ENCODE assay signal across 10 cellular contexts in the genomic region with DNA sequence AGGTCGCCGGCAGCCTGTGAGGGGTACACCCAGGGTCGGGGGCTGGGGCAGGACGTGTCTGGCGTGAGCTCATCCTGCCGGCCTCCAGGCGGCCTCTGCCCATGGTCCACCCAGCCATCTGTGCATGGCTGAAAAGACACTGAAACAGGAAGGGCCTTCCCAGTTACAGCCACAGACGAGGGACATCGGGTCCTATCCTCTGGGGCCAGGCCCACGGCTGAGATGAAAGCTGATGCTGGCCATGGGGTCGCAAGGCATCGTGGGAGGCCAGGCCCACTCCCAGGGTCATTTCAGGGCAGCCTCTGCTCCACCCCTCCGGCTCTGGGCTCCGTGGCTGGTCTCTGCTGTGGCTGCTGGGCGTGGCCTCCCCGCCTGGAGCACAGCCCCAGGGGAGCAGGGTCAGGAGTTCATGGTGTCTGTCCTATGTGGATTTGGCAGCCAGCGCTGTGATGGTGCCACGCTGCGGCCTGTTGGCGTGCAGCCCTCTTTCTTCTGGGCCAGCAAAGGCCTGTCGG. TPM values are rescaled to one million over a fixed set of nuclear protein-coding genes. Genes with fewer than 3 reads are reported as not detected.
DNase-seq lines count a peak whose midpoint lies in the region; ATAC-seq and TF ChIP-seq lines count a peak whose summit lies in the region.
"Had no signal": no experiment of that assay in that cellular context is flagged by ENCODE, and none has a peak within 500 bp of the region (broad histone marks: within the 10 kb centered on the region; RNA-seq: fewer than 3 reads in every experiment).

No MANE protein-coding gene starts in this region.

- no peaks in the 10 kb centered on the region for H3K27me3 Mint-ChIP-seq in naive thymus-derived CD4-positive, alpha-beta T cell
- H3K27me3 Mint-ChIP-seq: activated CD4-positive, alpha-beta T cell treated with anti-CD3 and anti-CD28 coated beads, Interleukin-2, amount 10 ng/mL, durations not matched to agents 24 days and 14 days had no signal

- in situ Hi-C loops in transverse colon (cut with MboI; ENCODE audit: low pct_ligation_motif_present in 1 of 4, low pct_unique_long_range_greater_than_20kb in 1 of 4, low sequenced_read_pairs in 3 of 4) = loop anchor here (10.0 to 25.0 kb wide), 4 partner anchors 62 to 335 kb away; a partner anchor contains a TSS

- H3K27me3 ChIP-seq in WERI-Rb-1 (ENCODE audit: insufficient read depth, low read depth, severe bottlenecking) (no peaks in the 10 kb centered on the region), lower lobe of right lung (ENCODE audit: low read depth) (no peaks in the 10 kb centered on the region), MG63 (no peaks in the 10 kb centered on the region), transverse colon (no peaks in the 10 kb centered on the region)
- H3K27me3 ChIP-seq in naive thymus-derived CD4-positive, alpha-beta T cell (ENCODE audit: control insufficient read depth in 2 of 2, insufficient read depth in 2 of 2, low read length in 2 of 2) = no peaks in the 10 kb centered on the region
- H3K27me3 ChIP-seq: neutrophil had no signal

- TF ChIP-seq CTCF in WERI-Rb-1 (IDR thresholded peaks at IDR 0.05; ENCODE audit: low read depth, low read length) (peak; percentile 18; the same call in 1 of the 2 replicates), lower lobe of right lung (IDR thresholded peaks at IDR 0.05) (no peak), transverse colon (IDR thresholded peaks at IDR 0.05) (no peak)

- no peak for TF ChIP-seq POLR2A in transverse colon (IDR thresholded peaks at IDR 0.05)

- POLR2A ChIA-PET in naive thymus-derived CD4-positive, alpha-beta T cell (lab: Charles Lee) = no interaction called here

- peak; percentile 74 for DNase-seq in D341Med (ENCODE audit: low spot score)
- peak; percentile 82 for DNase-seq in WERI-Rb-1
- DNase-seq in lower lobe of right lung = peak; percentile 70
- no peak for DNase-seq in naive thymus-derived CD4-positive, alpha-beta T cell
- DNase-seq in MG63 = no peak
- DNase-seq in transverse colon = no peak
- DNase-seq: activated CD4-positive, alpha-beta T cell treated with anti-CD3 and anti-CD28 coated beads, Interleukin-2, amount 10 ng/mL, durations not matched to agents 24 days and 14 days; activated naive CD4-positive, alpha-beta T cell treated with anti-CD3 and anti-CD28 coated beads, Interleukin-2, amount 50 U/mL, for 16 hours; effector CD8-positive, alpha-beta T cell had no signal

- peaks cover 56% of the 10 kb centered on the region for H3K4me1 ChIP-seq in lower lobe of right lung
- H3K4me1 ChIP-seq in naive thymus-derived CD4-positive, alpha-beta T cell (ENCODE audit: control insufficient read depth in 2 of 2, insufficient read depth in 2 of 2, low read length in 2 of 2) = no peaks in the 10 kb centered on the region
- H3K4me1 ChIP-seq in transverse colon = peaks cover 6 to 29% (median 11%) of the 10 kb centered on the region in 4 donors

- 62% methylated on average over 21 of the region's 21 CpGs; no CpG with 5 or more reads in 1 of the 2 donors for WGBS in transverse colon (ENCODE audit: low coverage in 1 of 2), 2 donors

- peaks cover 0 to 3% (median 0%) of the 10 kb centered on the region in 7 donors for H3K4me1 Mint-ChIP-seq in naive thymus-derived CD4-positive, alpha-beta T cell
- H3K4me1 Mint-ChIP-seq: activated CD4-positive, alpha-beta T cell treated with anti-CD3 and anti-CD28 coated beads, Interleukin-2, amount 10 ng/mL, durations not matched to agents 24 days and 14 days had no signal

- ATAC-seq in lower lobe of right lung = peak in 1 of 2 donors; percentile 19
- ATAC-seq in naive thymus-derived CD4-positive, alpha-beta T cell = no peak

- intact Hi-C loops in lower lobe of right lung (cut with DNase I) (no loop called here), transverse colon (cut with DNase I; ENCODE audit: low total_unique reads) (loop anchor here (5.0 kb wide), 1 partner anchor 155 kb away; a partner anchor contains a TSS)
- intact Hi-C loops in naive thymus-derived CD4-positive, alpha-beta T cell (cut with micrococcal nuclease) = no loop called here

- H3K4me3 ChIP-seq in WERI-Rb-1 (ENCODE audit: low read depth, low read length) = no peak overlapping the region
- H3K4me3 ChIP-seq in lower lobe of right lung = no peak overlapping the region
- no peak overlapping the region for H3K4me3 ChIP-seq in naive thymus-derived CD4-positive, alpha-beta T cell (ENCODE audit: low read length)
- H3K4me3 ChIP-seq in MG63 = no peak overlapping the region
- no peak overlapping the region for H3K4me3 ChIP-seq in transverse colon

- TF ChIP-seq EP300 in transverse colon (IDR thresholded peaks at IDR 0.05; ENCODE audit: low read depth) = no peak

- peak overlapping the region; percentile 65 for H3K27ac ChIP-seq in WERI-Rb-1
- H3K27ac ChIP-seq in lower lobe of right lung = peak overlapping the region; percentile 32
- H3K27ac ChIP-seq in naive thymus-derived CD4-positive, alpha-beta T cell (ENCODE audit: low read depth, low read length) = no peak overlapping the region
- no peak overlapping the region for H3K27ac ChIP-seq in transverse colon
- H3K27ac ChIP-seq: neutrophil had no signal

- peaks cover 0 to 8% (median 0%) of the 10 kb centered on the region in 5 donors for H3K36me3 Mint-ChIP-seq in naive thymus-derived CD4-positive, alpha-beta T cell

- H3K36me3 ChIP-seq in WERI-Rb-1 (peaks cover 50% of the 10 kb centered on the region), lower lobe of right lung (peaks cover 34% of the 10 kb centered on the region), MG63 (peaks cover 13% of the 10 kb centered on the region), transverse colon (no peaks in the 10 kb centered on the region)
- peaks cover 0 to 19% (median 0%) of the 10 kb centered on the region in 3 experiments for H3K36me3 ChIP-seq in naive thymus-derived CD4-positive, alpha-beta T cell (ENCODE audit: control insufficient read depth in 2 of 3, insufficient read depth in 3 of 3, low read length in 3 of 3)

- no peaks in the 10 kb centered on the region for H3K9me3 ChIP-seq in WERI-Rb-1 (ENCODE audit: severe bottlenecking)
- no peaks in the 10 kb centered on the region for H3K9me3 ChIP-seq in lower lobe of right lung
- no peaks in the 10 kb centered on the region for H3K9me3 ChIP-seq in naive thymus-derived CD4-positive, alpha-beta T cell (ENCODE audit: control insufficient read depth in 2 of 3, low read length in 3 of 3)
- no peaks in the 10 kb centered on the region for H3K9me3 ChIP-seq in MG63
- H3K9me3 ChIP-seq in transverse colon = no peaks in the 10 kb centered on the region
- H3K9me3 ChIP-seq: neutrophil had no signal

- H3K9me3 Mint-ChIP-seq in naive thymus-derived CD4-positive, alpha-beta T cell = no peaks in the 10 kb centered on the region
- H3K9me3 Mint-ChIP-seq: activated CD4-positive, alpha-beta T cell treated with anti-CD3 and anti-CD28 coated beads, Interleukin-2, amount 10 ng/mL, durations not matched to agents 24 days and 14 days had no signal

- no peak overlapping the region for H3K27ac Mint-ChIP-seq in naive thymus-derived CD4-positive, alpha-beta T cell
- H3K27ac Mint-ChIP-seq: activated CD4-positive, alpha-beta T cell treated with anti-CD3 and anti-CD28 coated beads, Interleukin-2, amount 10 ng/mL, durations not matched to agents 24 days and 14 days had no signal

- H3K4me3 Mint-ChIP-seq in naive thymus-derived CD4-positive, alpha-beta T cell = no peak overlapping the region
- H3K4me3 Mint-ChIP-seq: activated CD4-positive, alpha-beta T cell treated with anti-CD3 and anti-CD28 coated beads, Interleukin-2, amount 10 ng/mL, durations not matched to agents 24 days and 14 days had no signal

- CTCF ChIA-PET in naive thymus-derived CD4-positive, alpha-beta T cell (lab: Charles Lee) = no interaction called here

RNA-seq across cellular contexts. Expression of a gene that starts 16.6 kb away (rescaled TPM):
- 313 TPM for total RNA-seq in lower lobe of right lung
- total RNA-seq in naive thymus-derived CD4-positive, alpha-beta T cell = 100 to 1,000 TPM in 4 of 5 experiments, 10 to 100 TPM in 1; 98.2 to 303 (median 113) TPM
- polyA plus RNA-seq in naive thymus-derived CD4-positive, alpha-beta T cell = 10 to 100 TPM; 76.5 to 96.9 TPM
- total RNA-seq in MG63 (2014; rRNA removed; shearing (Covaris generic); ENCODE audit: low replicate concordance) = 15.0 and 19.4 TPM in 2 replicates
- 100 to 1,000 TPM; 101 to 237 (median 135) TPM for total RNA-seq in transverse colon

RNA-seq across cellular contexts. Expression of a gene that starts 22.2 kb away (rescaled TPM):
- total RNA-seq in lower lobe of right lung (40.2 TPM), transverse colon (10 to 100 TPM in 2 of 4 donors, 1 to 10 TPM in 2; 8.3 to 19.3 (median 11.6) TPM)
- 10 to 100 TPM in 2 of 5 experiments, 1 to 10 TPM in 3; 5.4 to 13.5 (median 9.2) TPM for total RNA-seq in naive thymus-derived CD4-positive, alpha-beta T cell
- polyA plus RNA-seq in naive thymus-derived CD4-positive, alpha-beta T cell = 1 to 10 TPM; 1.7 to 2.5 TPM
- 12.9 and 14.8 TPM in 2 replicates for total RNA-seq in MG63 (2014; rRNA removed; shearing (Covaris generic); ENCODE audit: low replicate concordance)

RNA-seq across cellular contexts. Expression of a gene that starts 23.0 kb away (rescaled TPM):
- 53.4 TPM for total RNA-seq in lower lobe of right lung
- total RNA-seq in naive thymus-derived CD4-positive, alpha-beta T cell = 100 to 1,000 TPM in 4 of 5 experiments, 10 to 100 TPM in 1; 60.0 to 258 (median 112) TPM
- 10 to 100 TPM; 15.0 to 22.5 TPM for polyA plus RNA-seq in naive thymus-derived CD4-positive, alpha-beta T cell
- total RNA-seq in MG63 (2014; rRNA removed; shearing (Covaris generic); ENCODE audit: low replicate concordance) = 15.8 and 25.9 TPM in 2 replicates
- 100 to 1,000 TPM in 1 of 4 donors, 10 to 100 TPM in 3; 30.2 to 115 (median 52.4) TPM for total RNA-seq in transverse colon

RNA-seq across cellular contexts. Expression of a gene that starts 26.1 kb away (rescaled TPM):
- 0.24 TPM for total RNA-seq in lower lobe of right lung
- not detected for total RNA-seq in naive thymus-derived CD4-positive, alpha-beta T cell
- polyA plus RNA-seq in naive thymus-derived CD4-positive, alpha-beta T cell = not detected
- not detected in 2 replicates for total RNA-seq in MG63 (2014; rRNA removed; shearing (Covaris generic); ENCODE audit: low replicate concordance)
- total RNA-seq in transverse colon = not detected
- total RNA-seq: activated CD4-positive, alpha-beta T cell treated with anti-CD3 and anti-CD28 coated beads, Interleukin-2, amount 10 ng/mL, durations not matched to agents 24 days and 14 days had no signal

RNA-seq across cellular contexts. Expression of a gene that starts 34.0 kb away (rescaled TPM):
- 1.4 TPM for total RNA-seq in lower lobe of right lung
- 1 to 10 TPM in 3 of 5 experiments, not detected in 2; 1.4 to 3.3 (median 2.8) TPM for total RNA-seq in naive thymus-derived CD4-positive, alpha-beta T cell
- 1 to 10 TPM; 3.7 to 7.3 TPM for polyA plus RNA-seq in naive thymus-derived CD4-positive, alpha-beta T cell
- total RNA-seq in MG63 (2014; rRNA removed; shearing (Covaris generic); ENCODE audit: low replicate concordance) = not detected in 2 replicates
- 1 to 10 TPM in 2 of 4 donors, not detected in 2; 1.9 to 3.1 TPM for total RNA-seq in transverse colon
- total RNA-seq: activated CD4-positive, alpha-beta T cell treated with anti-CD3 and anti-CD28 coated beads, Interleukin-2, amount 10 ng/mL, durations not matched to agents 24 days and 14 days had no signal

Comparison
In these comparisons a context has a peak if more than half of its experiments do, and no peak if none do; other contexts are left out.
1. DNase-seq: peak in D341Med (single experiment), WERI-Rb-1 (single experiment) and lower lobe of right lung (single experiment); none in naive thymus-derived CD4-positive, alpha-beta T cell (0 of 9), MG63 (single experiment) and transverse colon (single experiment).
2. H3K27ac ChIP-seq: peak in WERI-Rb-1 (single experiment) and lower lobe of right lung (single experiment); none in naive thymus-derived CD4-positive, alpha-beta T cell (single experiment) and transverse colon (0 of 4).